ENCODE assay signal across 11 cellular contexts in the genomic region with DNA sequence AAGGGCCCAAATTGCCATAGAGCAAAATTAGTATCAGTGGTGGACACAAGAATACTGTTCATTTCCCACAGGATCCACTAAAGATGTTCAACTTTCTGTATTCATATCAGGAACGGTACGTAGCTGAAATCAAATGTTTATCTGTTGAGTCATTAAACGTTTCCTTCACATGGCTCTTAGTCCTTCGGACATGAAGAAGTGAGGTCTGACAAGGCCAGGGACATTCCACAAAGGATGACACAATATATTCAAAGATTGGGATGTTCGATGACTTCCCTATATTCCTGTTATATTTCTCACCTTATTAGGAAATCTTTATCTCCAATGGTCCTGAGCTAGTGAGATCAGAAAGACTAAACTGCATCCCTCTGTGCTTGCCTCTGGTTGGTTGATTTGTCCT.
DNase-seq lines count a peak whose midpoint lies in the region; ATAC-seq, FAIRE-seq and TF ChIP-seq lines count a peak whose summit lies in the region.
"Had no signal": no experiment of that assay in that cellular context is flagged by ENCODE, and none has a peak within 500 bp of the region (broad histone marks: within the 10 kb centered on the region; RNA-seq: fewer than 3 reads in every experiment).

No MANE protein-coding gene starts in this region.

- in situ Hi-C loops in Panc1 (cut with HindIII; ENCODE audit: low pct_unique_long_range_greater_than_20kb, low sequenced_read_pairs): no loop called here

- peaks cover 59% of the 10 kb centered on the region for H3K4me1 ChIP-seq in CD8-positive, alpha-beta memory T cell (ENCODE audit: insufficient read depth, low read length)
- no peaks in the 10 kb centered on the region for H3K4me1 ChIP-seq in Panc1 (ENCODE audit: control insufficient read depth, insufficient read depth, low read length)
- H3K4me1 ChIP-seq in kidney (ENCODE audit: control insufficient read depth in 1 of 2, insufficient read depth in 1 of 2, low read depth in 1 of 2, low read length in 2 of 2): peaks cover 5 to 8% of the 10 kb centered on the region in 2 donors
- peaks cover 0 to 3% of the 10 kb centered on the region in 2 donors for H3K4me1 ChIP-seq in aorta (ENCODE audit: control insufficient read depth in 1 of 2, insufficient read depth in 2 of 2, low read length in 2 of 2)

- H3K27me3 Mint-ChIP-seq in CD8-positive, alpha-beta memory T cell: peaks cover 0 to 3% of the 10 kb centered on the region in 2 donors

- intact Hi-C loops in Panc1 (cut with micrococcal nuclease; ENCODE audit: unreplicated experiment) (no loop called here), kidney (cut with DNase I) (no loop called here), aorta (cut with DNase I) (no loop called here)

- ATAC-seq in Panc1 (peak; percentile 40; the same call in 1 of the 2 replicates), aorta (ENCODE audit: low FRiP score) (no peak)
- ATAC-seq: activated naive CD4-positive, alpha-beta T cell treated with anti-CD3 and anti-CD28 coated beads, Interleukin-2, amount 50 U/mL, for 72 hours had no signal

- BruUV-seq in Panc1 (replicated peaks; lab: Mats Ljungman, UMichigan): no TSS peak

- peak overlapping the region in 1 of 7 donors; percentile 6 for H3K4me3 Mint-ChIP-seq in CD8-positive, alpha-beta memory T cell
- H3K4me3 Mint-ChIP-seq: nephron had no signal

- H3K9me3 ChIP-seq in CD8-positive, alpha-beta memory T cell (ENCODE audit: low read length): no peaks in the 10 kb centered on the region
- H3K9me3 ChIP-seq in Panc1 (ENCODE audit: control insufficient read depth, insufficient read depth, low read depth, low read length) (no peaks in the 10 kb centered on the region), kidney (ENCODE audit: control insufficient read depth in 1 of 2, low read length in 2 of 2) (no peaks in the 10 kb centered on the region), aorta (ENCODE audit: control insufficient read depth, low read length) (no peaks in the 10 kb centered on the region)

- H3K4me1 Mint-ChIP-seq in CD8-positive, alpha-beta memory T cell: peaks cover 67 to 96% (median 91%) of the 10 kb centered on the region in 3 donors

- no peaks in the 10 kb centered on the region for H3K27me3 ChIP-seq in CD8-positive, alpha-beta memory T cell (ENCODE audit: insufficient read depth, low read length, poor library complexity, severe bottlenecking)
- H3K27me3 ChIP-seq in Panc1 (ENCODE audit: control insufficient read depth, insufficient read depth, low read length) (no peaks in the 10 kb centered on the region), aorta (ENCODE audit: control insufficient read depth in 1 of 2, insufficient read depth in 2 of 2, low read length in 1 of 2) (no peaks in the 10 kb centered on the region)

- no peak for DNase-seq in CD8-positive, alpha-beta memory T cell
- DNase-seq in Panc1 (ENCODE audit: low read depth, low spot score) (peak; percentile 69), dedifferentiated amniotic fluid mesenchymal stem cell (ENCODE audit: extremely low spot score) (peak; percentile 72), non-pigmented ciliary epithelial cell (ENCODE audit: low read depth) (peak; percentile 83), cerebellum (ENCODE audit: low spot score) (no peak), kidney (no peak), aorta (no peak)
- no peak for DNase-seq in activated effector memory CD4-positive, alpha-beta T cell treated with Interleukin-2 at 50 U/mL for 16 hours
- DNase-seq: NCI-H748 treated with DMSO at 0.1 percent for 48 hours had no signal

- POLR2A ChIA-PET in CD8-positive, alpha-beta memory T cell (lab: Charles Lee): interaction anchor here (0.6 to 1.2 kb wide), 3 partner anchors 14 to 33 kb away, joined by 3 to 8 read pairs (median 3); no protein-coding TSS in a partner anchor
- POLR2A ChIA-PET in Panc1 (lab: Charles Lee): interaction anchor here (0.5 kb wide), 1 partner anchor 11 kb away, joined by 3 read pairs; no protein-coding TSS in a partner anchor

- H3K36me3 Mint-ChIP-seq in CD8-positive, alpha-beta memory T cell: peaks cover 45 to 91% (median 57%) of the 10 kb centered on the region in 3 donors

- FAIRE-seq in kidney (lab: Jason Lieb, UNC): no peak

- H3K9ac ChIP-seq in kidney (ENCODE audit: low read length in 2 of 2): no peak overlapping the region

- WGBS in aorta, 2 donors: 42 to 46% methylated on average over 5 of the region's 5 CpGs

- no peak overlapping the region for H3K27ac ChIP-seq in CD8-positive, alpha-beta memory T cell (ENCODE audit: low read depth, low read length)
- H3K27ac ChIP-seq in Panc1 (ENCODE audit: low read length): no peak overlapping the region
- H3K27ac ChIP-seq in kidney (ENCODE audit: low read depth in 2 of 2, low read length in 2 of 2): no peak overlapping the region
- H3K27ac ChIP-seq in aorta (ENCODE audit: low read depth in 1 of 2, low read length in 2 of 2): no peak overlapping the region

- no peak overlapping the region for H3K4me3 ChIP-seq in CD8-positive, alpha-beta memory T cell (ENCODE audit: low read length)
- H3K4me3 ChIP-seq in Panc1 (ENCODE audit: low read depth in 2 of 2, low read length in 2 of 2): no peak overlapping the region
- H3K4me3 ChIP-seq in kidney (ENCODE audit: low read length in 2 of 2): no peak overlapping the region
- no peak overlapping the region for H3K4me3 ChIP-seq in aorta (ENCODE audit: low read length in 2 of 2)

- CTCF ChIA-PET in CD8-positive, alpha-beta memory T cell (lab: Charles Lee): interaction anchor here (0.8 to 2.1 kb wide), 7 partner anchors 11 to 174 kb away, joined by 3 to 6 read pairs (median 4); no protein-coding TSS in a partner anchor
- CTCF ChIA-PET in Panc1 (lab: Charles Lee): no interaction called here

- no peak for TF ChIP-seq CTCF in Panc1 (IDR thresholded peaks at IDR 0.05)
- TF ChIP-seq CTCF in kidney (IDR thresholded peaks at IDR 0.05; ENCODE audit: borderline replicate concordance, extremely low read depth, insufficient read depth): no peak

- H3K36me3 ChIP-seq in CD8-positive, alpha-beta memory T cell (ENCODE audit: insufficient read depth, low read length): peaks cover 72% of the 10 kb centered on the region
- peaks cover 20% of the 10 kb centered on the region for H3K36me3 ChIP-seq in Panc1 (ENCODE audit: control insufficient read depth, insufficient read depth, low read length)
- H3K36me3 ChIP-seq in kidney (ENCODE audit: control insufficient read depth in 1 of 2, insufficient read depth in 2 of 2, low read length in 2 of 2): peaks cover 8 to 23% of the 10 kb centered on the region in 2 donors
- H3K36me3 ChIP-seq in aorta (ENCODE audit: control insufficient read depth in 1 of 2, insufficient read depth in 2 of 2, low read length in 1 of 2): peaks cover 5 to 6% of the 10 kb centered on the region in 2 donors

- peak overlapping the region in 6 of 8 donors; percentile 25 to 78 (median 46) for H3K27ac Mint-ChIP-seq in CD8-positive, alpha-beta memory T cell
- H3K27ac Mint-ChIP-seq: nephron had no signal

- H3K9me3 Mint-ChIP-seq in CD8-positive, alpha-beta memory T cell: no peaks in the 10 kb centered on the region
- H3K9me3 Mint-ChIP-seq: activated naive CD4-positive, alpha-beta T cell treated with anti-CD3 and anti-CD28 coated beads, Interleukin-2, amount 50 U/mL, for 72 hours; nephron had no signal

Comparison
In these comparisons a context has a peak if more than half of its experiments do, and no peak if none do; other contexts are left out.
1. DNase-seq: peak in Panc1 (single experiment), dedifferentiated amniotic fluid mesenchymal stem cell (single experiment) and non-pigmented ciliary epithelial cell (single experiment); none in CD8-positive, alpha-beta memory T cell (0 of 5), cerebellum (single experiment), activated effector memory CD4-positive, alpha-beta T cell treated with Interleukin-2 at 50 U/mL for 16 hours (single experiment), kidney (single experiment) and aorta (0 of 2).